ENCODE assay signal across 15 cellular contexts in the genomic region with DNA sequence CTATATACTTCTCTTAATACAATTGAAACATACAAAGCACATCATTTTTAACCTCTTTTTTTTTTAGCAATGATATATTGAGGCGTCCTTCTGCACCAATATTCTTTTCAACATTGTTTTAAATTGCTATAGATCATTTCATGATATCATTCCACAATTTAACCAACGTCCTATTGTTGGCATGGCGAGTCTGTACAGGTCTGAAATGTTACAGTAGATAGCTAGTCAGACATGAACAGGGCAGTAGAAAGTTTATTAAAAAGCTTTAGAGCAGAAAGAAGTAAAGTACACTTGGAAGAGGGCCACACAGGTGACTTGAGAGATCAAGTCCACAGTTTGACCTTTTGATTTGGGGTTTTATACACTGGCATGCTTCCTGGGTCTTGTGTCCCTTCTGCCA.
A peak's percentile ranks its signal among the peaks of the same experiment; 100 is the strongest.
DNase-seq lines count a peak whose midpoint lies in the region; ATAC-seq and TF ChIP-seq lines count a peak whose summit lies in the region.
"Had no signal": no experiment of that assay in that cellular context is flagged by ENCODE, and none has a peak within 500 bp of the region (broad histone marks: within the 10 kb centered on the region; RNA-seq: fewer than 3 reads in every experiment).

No MANE protein-coding gene starts in this region.

- H3K18ac ChIP-seq in trophoblast cell (ENCODE audit: low read length) = peak overlapping the region; percentile 86

- no peak overlapping the region for H3K27ac ChIP-seq in mammary epithelial cell (ENCODE audit: insufficient read depth, low read depth, low read length)
- no peak overlapping the region for H3K27ac ChIP-seq in foreskin keratinocyte
- H3K27ac ChIP-seq in trophoblast cell (ENCODE audit: low read depth, low read length) = peak overlapping the region; percentile 80
- no peak overlapping the region for H3K27ac ChIP-seq in WERI-Rb-1
- H3K27ac ChIP-seq: 22Rv1, HL-60 had no signal

- TF ChIP-seq CTCF in mammary epithelial cell (conservative IDR thresholded peaks at IDR 0.05 in 1 of 2, IDR thresholded peaks at IDR 0.05 in 1 of 2; ENCODE audit: extremely low read depth in 1 of 2, insufficient read depth in 1 of 2, low read depth in 1 of 2, low read length in 2 of 2) (no peak), MCF 10A (IDR thresholded peaks at IDR 0.05; ENCODE audit: unreplicated experiment) (no peak), foreskin keratinocyte (conservative IDR thresholded peaks at IDR 0.05) (no peak), WERI-Rb-1 (IDR thresholded peaks at IDR 0.05; ENCODE audit: low read depth, low read length) (no peak)

- in situ Hi-C loops in mammary epithelial cell (cut with MboI; ENCODE audit: low sequenced_read_pairs in 2 of 2) = loop anchor here (10.0 to 25.0 kb wide), 3 partner anchors 126 to 773 kb away; no protein-coding TSS in a partner anchor

- peaks cover 26% of the 10 kb centered on the region for H3K79me1 ChIP-seq in trophoblast cell (ENCODE audit: low read length)

- H3K9ac ChIP-seq in mammary epithelial cell (ENCODE audit: insufficient read depth, low read length) (no peak overlapping the region), trophoblast cell (ENCODE audit: low read length) (no peak overlapping the region)

- no peaks in the 10 kb centered on the region for H3K9me3 Mint-ChIP-seq in MCF 10A (ENCODE audit: unreplicated experiment)
- H3K9me3 Mint-ChIP-seq: CD14-positive monocyte; CD8-positive, alpha-beta T cell had no signal

- H3K36me3 ChIP-seq in mammary epithelial cell (ENCODE audit: insufficient read depth, low read length) (no peaks in the 10 kb centered on the region), trophoblast cell (ENCODE audit: control insufficient read depth in 1 of 2, insufficient read depth in 2 of 2, low read length in 2 of 2) (peaks cover 0 to 2% of the 10 kb centered on the region in 2 experiments), WERI-Rb-1 (no peaks in the 10 kb centered on the region)

- no peaks in the 10 kb centered on the region for H4K20me1 ChIP-seq in mammary epithelial cell (ENCODE audit: insufficient read depth, low read length)

- H3K4me3 ChIP-seq in mammary epithelial cell (replicated peaks in 1 of 3; ENCODE audit: insufficient read depth in 1 of 3, low read depth in 2 of 3, low read length in 3 of 3) (no peak overlapping the region), trophoblast cell (ENCODE audit: low read depth, low read length) (peak overlapping the region; percentile 49), WERI-Rb-1 (ENCODE audit: low read depth, low read length) (no peak overlapping the region)

- peak overlapping the region; percentile 75 for H2BK120ac ChIP-seq in trophoblast cell (ENCODE audit: insufficient read depth, low read length, poor library complexity)

- H3K27me3 Mint-ChIP-seq in MCF 10A (ENCODE audit: insufficient read depth, unreplicated experiment) (no peaks in the 10 kb centered on the region), T-helper 17 cell (no peaks in the 10 kb centered on the region)

- peak; percentile 35 for ATAC-seq in foreskin keratinocyte
- ATAC-seq in T-helper 17 cell = no peak
- ATAC-seq: CD8-positive, alpha-beta T cell; HCT116 had no signal

- BruUV-seq in mammary epithelial cell (replicated peaks; lab: Mats Ljungman, UMichigan) (no TSS peak), MCF 10A (replicated peaks; lab: Mats Ljungman, UMichigan) (no TSS peak)

- H4K91ac ChIP-seq in trophoblast cell (ENCODE audit: low read depth, low read length) = peak overlapping the region; percentile 90

- H3K4me1 Mint-ChIP-seq in MCF 10A (ENCODE audit: insufficient read depth, unreplicated experiment) (peaks cover 26% of the 10 kb centered on the region), T-helper 17 cell (no peaks in the 10 kb centered on the region)
- H3K4me1 Mint-ChIP-seq: CD14-positive monocyte had no signal

- H2AK5ac ChIP-seq in trophoblast cell (ENCODE audit: low read length) = peak overlapping the region; percentile 71

- peak overlapping the region; percentile 72 for H4K8ac ChIP-seq in trophoblast cell (ENCODE audit: low read depth, low read length)

- H3K4me1 ChIP-seq in mammary epithelial cell (ENCODE audit: insufficient read depth, low read length) (peaks cover 61% of the 10 kb centered on the region), foreskin keratinocyte (peaks cover 25% of the 10 kb centered on the region), trophoblast cell (ENCODE audit: control insufficient read depth in 1 of 2, insufficient read depth in 2 of 2, low read length in 2 of 2) (peaks cover 9 to 12% of the 10 kb centered on the region in 2 experiments)

- dilution Hi-C loops in mammary epithelial cell (cut with HindIII; ENCODE audit: low sequenced_read_pairs) = no loop called here

- H4K12ac ChIP-seq in trophoblast cell (ENCODE audit: low read depth, low read length) = peak overlapping the region; percentile 94

- peak overlapping the region; percentile 77 for H3K14ac ChIP-seq in trophoblast cell (ENCODE audit: low read length)

- H3K4me2 ChIP-seq in mammary epithelial cell (ENCODE audit: insufficient read depth, low read depth, low read length) (peak overlapping the region; percentile 26), trophoblast cell (ENCODE audit: low read length) (no peak overlapping the region)

- no peaks in the 10 kb centered on the region for H3K79me2 ChIP-seq in mammary epithelial cell (ENCODE audit: insufficient read depth, low read length)
- H3K79me2 ChIP-seq in trophoblast cell (ENCODE audit: control insufficient read depth, insufficient read depth, low read length, poor library complexity) = peaks cover 6% of the 10 kb centered on the region

- H3K9me3 ChIP-seq in mammary epithelial cell (replicated peaks; ENCODE audit: insufficient read depth, low read length) (no peaks in the 10 kb centered on the region), trophoblast cell (ENCODE audit: insufficient read depth, low read depth, low read length) (no peaks in the 10 kb centered on the region), T-helper 17 cell (ENCODE audit: control insufficient read depth, low read length, poor library complexity, severe bottlenecking) (no peaks in the 10 kb centered on the region), WERI-Rb-1 (ENCODE audit: severe bottlenecking) (no peaks in the 10 kb centered on the region)

- H2AFZ ChIP-seq in mammary epithelial cell (ENCODE audit: low read depth, low read length) = peak overlapping the region; percentile 17
- H2AFZ ChIP-seq in trophoblast cell (ENCODE audit: insufficient read depth, low read length, poor library complexity) = no peak overlapping the region

- H3K4ac ChIP-seq in trophoblast cell (ENCODE audit: low read depth, low read length) = no peak overlapping the region

- no peak overlapping the region for H3K27ac Mint-ChIP-seq in MCF 10A (ENCODE audit: low read depth, unreplicated experiment)
- H3K27ac Mint-ChIP-seq in T-helper 17 cell = no peak overlapping the region
- H3K27ac Mint-ChIP-seq: CD14-positive monocyte; CD8-positive, alpha-beta T cell had no signal

- CTCF ChIA-PET in mammary epithelial cell (lab: Charles Lee; ENCODE audit: low non-redundant PET) = interaction anchor here (0.7 kb wide), 1 partner anchor 278 kb away, joined by 3 read pairs; no protein-coding TSS in a partner anchor
- CTCF ChIA-PET in MCF 10A (lab: Yijun Ruan, JAX) = interaction anchor here (0.6 to 1.8 kb wide), 3 partner anchors 8 to 375 kb away, joined by 3 to 10 read pairs (median 8); no protein-coding TSS in a partner anchor

- DNase-seq in mammary epithelial cell = peak; percentile 58
- no peak for DNase-seq in MCF 10A (ENCODE audit: unreplicated experiment)
- DNase-seq in foreskin keratinocyte = peak in 1 of 2 donors; percentile 57
- no peak for DNase-seq in trophoblast cell
- DNase-seq in NK-92 (lab: John Stamatoyannopoulos, UW; ENCODE audit: unreplicated experiment) = no peak
- no peak for DNase-seq in T-helper 17 cell
- DNase-seq in WERI-Rb-1 = no peak
- DNase-seq: CD8-positive, alpha-beta T cell; COR-L47; DND-41; GDM1 had no signal

- H3K36me3 Mint-ChIP-seq in MCF 10A (ENCODE audit: insufficient read depth, unreplicated experiment) (no peaks in the 10 kb centered on the region), T-helper 17 cell (ENCODE audit: low read depth) (no peaks in the 10 kb centered on the region)
- H3K36me3 Mint-ChIP-seq: CD14-positive monocyte; CD8-positive, alpha-beta T cell had no signal

- intact Hi-C loops in mammary epithelial cell (cut with micrococcal nuclease) = no loop called here
- intact Hi-C loops in MCF 10A (cut with micrococcal nuclease) = no loop called here

- peak overlapping the region; percentile 97 for H2BK12ac ChIP-seq in trophoblast cell (ENCODE audit: low read length)

- WGBS in mammary epithelial cell (ENCODE audit: low coverage, missing lambda C conversion rate) = 3% methylated on average over 3 of the region's 3 CpGs
- WGBS in trophoblast cell (ENCODE audit: extremely low coverage, insufficient coverage, insufficient read length) = no CpG with 5 or more reads among the region's 3 CpGs

- H3K27me3 ChIP-seq in mammary epithelial cell (ENCODE audit: insufficient read depth, low read length) (no peaks in the 10 kb centered on the region), foreskin keratinocyte (no peaks in the 10 kb centered on the region), trophoblast cell (ENCODE audit: insufficient read depth, low read length) (no peaks in the 10 kb centered on the region), WERI-Rb-1 (ENCODE audit: insufficient read depth, low read depth, severe bottlenecking) (no peaks in the 10 kb centered on the region)

- POLR2A ChIA-PET in MCF 10A (lab: Yijun Ruan, JAX) = no interaction called here

- H3K4me3 Mint-ChIP-seq in MCF 10A (ENCODE audit: unreplicated experiment) = no peak overlapping the region
- no peak overlapping the region for H3K4me3 Mint-ChIP-seq in T-helper 17 cell
- H3K4me3 Mint-ChIP-seq: CD14-positive monocyte; CD8-positive, alpha-beta T cell had no signal

- H3K23ac ChIP-seq in trophoblast cell (ENCODE audit: low read length) = no peak overlapping the region

- H2BK5ac ChIP-seq in trophoblast cell (ENCODE audit: low read depth, low read length, poor library complexity) = peak overlapping the region; percentile 89
